Comparison of ENCODE assay signal across 17 cellular contexts in genomic region chrX:74009041-74009440, GRCh38.
DNase-seq lines count a peak whose midpoint lies in the region; ATAC-seq and TF ChIP-seq lines count a peak whose summit lies in the region.
"Had no signal": no experiment of that assay in that cellular context is flagged by ENCODE, and none has a peak within 500 bp of the region (broad histone marks: within the 10 kb centered on the region; RNA-seq: fewer than 3 reads in every experiment).

No MANE protein-coding gene starts in this region.

- H3K4me1 ChIP-seq in HEK293 (ENCODE audit: control insufficient read depth, insufficient read depth, low read length) (no peaks in the 10 kb centered on the region), adipocyte (ENCODE audit: control insufficient read depth, insufficient read depth, low read length) (peaks cover 5% of the 10 kb centered on the region), mesenchymal stem cell (ENCODE audit: control insufficient read depth, insufficient read depth, low read depth, low read length) (no peaks in the 10 kb centered on the region)
- H3K4me1 ChIP-seq: Peyer's patch had no signal

- no peak overlapping the region for H4K91ac ChIP-seq in mesenchymal stem cell (ENCODE audit: low read length)

- H3K23ac ChIP-seq in mesenchymal stem cell (ENCODE audit: low read length in 2 of 2): no peak overlapping the region

- H2BK12ac ChIP-seq in mesenchymal stem cell (ENCODE audit: low read length in 2 of 2): no peak overlapping the region

- no peak overlapping the region for H2AFZ ChIP-seq in mesenchymal stem cell (ENCODE audit: low read depth, low read length)

- H3K27ac ChIP-seq in HEK293 (ENCODE audit: extremely low read depth, low read depth, low read length) (no peak overlapping the region), mesenchymal stem cell (ENCODE audit: low read length, poor library complexity, severe bottlenecking) (no peak overlapping the region)
- H3K27ac ChIP-seq: Peyer's patch had no signal

- no peak overlapping the region for H3K4me2 ChIP-seq in mesenchymal stem cell (ENCODE audit: low read length, poor library complexity, severe bottlenecking)

- no peak for TF ChIP-seq CTCF in HEK293 (tag by site-specific recombination; IDR thresholded peaks at IDR 0.05)

- POLR2A ChIA-PET in HEK293 (lab: Yijun Ruan, JAX): interaction anchor here (0.6 kb wide), 1 partner anchor 90 kb away, joined by 3 read pairs; no protein-coding TSS in a partner anchor

- ATAC-seq in esophagus mucosa (peak; percentile 29), HG02852 (IDR thresholded peaks at IDR 0.05; ENCODE audit: unreplicated experiment) (no peak), HG02759 (IDR thresholded peaks at IDR 0.05; ENCODE audit: unreplicated experiment) (no peak)
- ATAC-seq: K562 had no signal

- no peaks in the 10 kb centered on the region for H3K79me1 ChIP-seq in mesenchymal stem cell (replicated peaks; ENCODE audit: low read length, poor library complexity, severe bottlenecking)

- H3K36me3 ChIP-seq in HEK293 (ENCODE audit: control insufficient read depth in 2 of 2, insufficient read depth in 1 of 2, low read length in 2 of 2): peaks cover 0 to 34% of the 10 kb centered on the region in 2 experiments; a peak in 2 of 3 replicates
- peaks cover 4% of the 10 kb centered on the region for H3K36me3 ChIP-seq in adipocyte (ENCODE audit: control insufficient read depth, insufficient read depth, low read length, severe bottlenecking)
- H3K36me3 ChIP-seq in mesenchymal stem cell (ENCODE audit: control insufficient read depth in 1 of 2, insufficient read depth in 2 of 2, low read depth in 1 of 2, low read length in 2 of 2): peaks cover 0 to 14% of the 10 kb centered on the region in 2 experiments
- H3K36me3 ChIP-seq: Peyer's patch had no signal

- H3K4me3 ChIP-seq in HEK293 (ENCODE audit: low read depth, low read length) (no peak overlapping the region), adipocyte (ENCODE audit: low read length) (no peak overlapping the region), mesenchymal stem cell (ENCODE audit: insufficient read depth in 1 of 2, low read depth in 1 of 2, low read length in 2 of 2) (no peak overlapping the region)
- H3K4me3 ChIP-seq: K562, Peyer's patch had no signal

- H3K27me3 ChIP-seq in adipocyte (replicated peaks; ENCODE audit: control insufficient read depth, insufficient read depth, low read length) (no peaks in the 10 kb centered on the region), mesenchymal stem cell (ENCODE audit: control insufficient read depth in 1 of 2, insufficient read depth in 1 of 2, low read length in 2 of 2) (no peaks in the 10 kb centered on the region)
- H3K27me3 ChIP-seq: Peyer's patch had no signal

- no peak overlapping the region for H3K14ac ChIP-seq in mesenchymal stem cell (ENCODE audit: low read length in 2 of 2)

- no peak overlapping the region for H3K4ac ChIP-seq in mesenchymal stem cell (ENCODE audit: low read depth in 1 of 2, low read length in 2 of 2)

- peak; percentile 9 for DNase-seq in adipocyte (ENCODE audit: low read depth)
- DNase-seq in mesenchymal stem cell: peak; percentile 40
- DNase-seq in kidney tubule cell (ENCODE audit: low spot score): no peak
- DNase-seq in NCI-H1092 (lab: John Stamatoyannopoulos, UW): no peak
- DNase-seq: ACHN; CD8-positive, alpha-beta memory T cell; H7; NCI-H1105 treated with DMSO at 0.1 percent for 48 hours; NCI-H187 treated with DMSO at 0.1 percent for 48 hours; NCI-H2171; Peyer's patch; Right ventricle myocardium superior had no signal

- WGBS in mesenchymal stem cell: no CpG with 5 or more reads among the region's 2 CpGs

- no peak overlapping the region for H2BK15ac ChIP-seq in mesenchymal stem cell (ENCODE audit: low read depth, poor library complexity, severe bottlenecking)

- H3K9ac ChIP-seq in adipocyte (ENCODE audit: low read length) (no peak overlapping the region), mesenchymal stem cell (ENCODE audit: low read length) (no peak overlapping the region)

- CTCF ChIA-PET in HEK293 (lab: Yijun Ruan, JAX): interaction anchor here (0.6 to 6.7 kb wide), 2 partner anchors 14 to 154 kb away, joined by 5 to 82 read pairs; partner anchors contain the start of gene XIST

- H2BK5ac ChIP-seq in mesenchymal stem cell (ENCODE audit: low read depth, low read length, poor library complexity, severe bottlenecking): no peak overlapping the region

- no peak overlapping the region for H2AK5ac ChIP-seq in mesenchymal stem cell (ENCODE audit: low read length, severe bottlenecking)

- no peak overlapping the region for H4K8ac ChIP-seq in mesenchymal stem cell (ENCODE audit: low read length)

- H3K18ac ChIP-seq in mesenchymal stem cell (ENCODE audit: low read depth in 1 of 2, low read length in 2 of 2): no peak overlapping the region

- H3K9me3 ChIP-seq in HEK293 (ENCODE audit: control insufficient read depth, insufficient read depth, low read depth, low read length) (no peaks in the 10 kb centered on the region; the same call in 1 of the 2 replicates), adipocyte (ENCODE audit: control insufficient read depth, low read length) (no peaks in the 10 kb centered on the region), mesenchymal stem cell (ENCODE audit: control insufficient read depth, low read length) (no peaks in the 10 kb centered on the region)
- H3K9me3 ChIP-seq: Peyer's patch had no signal

- no peak overlapping the region for H2BK120ac ChIP-seq in mesenchymal stem cell (ENCODE audit: low read depth, low read length)

TF ChIP-seq in HEK293, 187 proteins besides CTCF, POLR2A, EP300 and RAD21:
- TF ChIP-seq ZNF362 (tag by site-specific recombination; IDR thresholded peaks at IDR 0.05) (0 out of 2 replicates have a peak, but pooled peaks have one; percentile 17), OSR2 (tag by site-specific recombination; IDR thresholded peaks at IDR 0.05) (peak; percentile 45; the same call in 1 of the 2 replicates), BCL6B (tag by site-specific recombination; IDR thresholded peaks at IDR 0.05) (no peak)

Comparison
In these comparisons a context has a peak if more than half of its experiments do, and no peak if none do; other contexts are left out.
1. DNase-seq: peak in adipocyte (single experiment) and mesenchymal stem cell (single experiment); none in kidney tubule cell (single experiment) and NCI-H1092 (single experiment).